1 cellular context compared by ENCODE assay signal in genomic region chr1:61674221-61674620, GRCh38.
TF ChIP-seq lines count a peak whose summit lies in the region.

No MANE protein-coding gene starts in this region.

TF ChIP-seq in HepG2, 621 proteins besides CTCF, POLR2A, EP300 and RAD21 (continued from another document):
- TF ChIP-seq NONO (IDR thresholded peaks at IDR 0.05) (no peak), NONO (CRISPR knock-in tag; conservative IDR thresholded peaks at IDR 0.05) (no peak), ZNF296 (CRISPR knock-in tag; conservative IDR thresholded peaks at IDR 0.05) (no peak), NFAT5 (CRISPR knock-in tag; IDR thresholded peaks at IDR 0.05) (no peak), IKZF4 (CRISPR knock-in tag; IDR thresholded peaks at IDR 0.05; ENCODE audit: borderline replicate concordance, low read depth, not compliant biosample characterization) (no peak), SALL1 (CRISPR knock-in tag; IDR thresholded peaks at IDR 0.05) (no peak), ZNF329 (CRISPR knock-in tag; IDR thresholded peaks at IDR 0.05; ENCODE audit: low read depth) (no peak), PHB2 (IDR thresholded peaks at IDR 0.05; ENCODE audit: partially characterized antibody) (no peak), ZNF225 (CRISPR knock-in tag; IDR thresholded peaks at IDR 0.05) (no peak)
- TF ChIP-seq, protein P1, sequence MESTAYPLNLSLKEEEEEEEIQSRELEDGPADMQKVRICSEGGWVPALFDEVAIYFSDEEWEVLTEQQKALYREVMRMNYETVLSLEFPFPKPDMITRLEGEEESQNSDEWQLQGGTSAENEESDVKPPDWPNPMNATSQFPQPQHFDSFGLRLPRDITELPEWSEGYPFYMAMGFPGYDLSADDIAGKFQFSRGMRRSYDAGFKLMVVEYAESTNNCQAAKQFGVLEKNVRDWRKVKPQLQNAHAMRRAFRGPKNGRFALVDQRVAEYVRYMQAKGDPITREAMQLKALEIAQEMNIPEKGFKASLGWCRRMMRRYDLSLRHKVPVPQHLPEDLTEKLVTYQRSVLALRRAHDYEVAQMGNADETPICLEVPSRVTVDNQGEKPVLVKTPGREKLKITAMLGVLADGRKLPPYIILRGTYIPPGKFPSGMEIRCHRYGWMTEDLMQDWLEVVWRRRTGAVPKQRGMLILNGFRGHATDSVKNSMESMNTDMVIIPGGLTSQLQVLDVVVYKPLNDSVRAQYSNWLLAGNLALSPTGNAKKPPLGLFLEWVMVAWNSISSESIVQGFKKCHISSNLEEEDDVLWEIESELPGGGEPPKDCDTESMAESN (CRISPR knock-in tag; conservative IDR thresholded peaks at IDR 0.05): no peak
TF ChIP-seq in HepG2: peak in this region for 0.
